Comparison of ENCODE assay signal across 8 cellular contexts in genomic region chr16:80231888-80232287, GRCh38.
A peak's percentile ranks its signal among the peaks of the same experiment; 100 is the strongest.
DNase-seq lines count a peak whose midpoint lies in the region; ATAC-seq and TF ChIP-seq lines count a peak whose summit lies in the region.
"Had no signal": no experiment of that assay in that cellular context is flagged by ENCODE, and none has a peak within 500 bp of the region (broad histone marks: within the 10 kb centered on the region; RNA-seq: fewer than 3 reads in every experiment).

No MANE protein-coding gene starts in this region.

- H3K9me3 Mint-ChIP-seq in HFFc6 (peaks cover 3% of the 10 kb centered on the region), mesothelial cell of epicardium (peaks cover 21% of the 10 kb centered on the region)

- ATAC-seq in GM18870 (IDR thresholded peaks at IDR 0.05; ENCODE audit: unreplicated experiment) = peak; percentile 58

- DNase-seq in HFFc6 (peak; percentile 89), SW480 (ENCODE audit: low spot score) (peak; percentile 87), skeletal muscle cell (ENCODE audit: low read depth) (peak; percentile 55), mesothelial cell of epicardium (ENCODE audit: low spot score in 2 of 2, unreplicated experiment in 2 of 2) (no peak), SHP77 treated with DMSO at 0.1 percent for 48 hours (lab: John Stamatoyannopoulos, UW) (no peak), NCI-H69 (lab: John Stamatoyannopoulos, UW) (no peak)
- DNase-seq: upper lobe of left lung had no signal

- TF ChIP-seq CTCF in HFFc6 (IDR thresholded peaks at IDR 0.05) = no peak
- TF ChIP-seq CTCF in mesothelial cell of epicardium (IDR thresholded peaks at IDR 0.05; ENCODE audit: unreplicated experiment) = no peak

- H3K4me1 Mint-ChIP-seq in HFFc6 (ENCODE audit: low read depth) (peaks cover 34% of the 10 kb centered on the region), mesothelial cell of epicardium (no peaks in the 10 kb centered on the region)

- H3K36me3 Mint-ChIP-seq in HFFc6 (ENCODE audit: low read depth) (peaks cover 3% of the 10 kb centered on the region), mesothelial cell of epicardium (no peaks in the 10 kb centered on the region)

- H3K4me3 ChIP-seq in skeletal muscle cell (ENCODE audit: low read depth, low read length) = no peak overlapping the region
- H3K4me3 ChIP-seq: upper lobe of left lung had no signal

- peak overlapping the region; percentile 54; the same call in 1 of the 2 replicates for H3K4me3 Mint-ChIP-seq in HFFc6
- no peak overlapping the region for H3K4me3 Mint-ChIP-seq in mesothelial cell of epicardium

- peak overlapping the region; percentile 89 for H3K27ac Mint-ChIP-seq in HFFc6
- no peak overlapping the region for H3K27ac Mint-ChIP-seq in mesothelial cell of epicardium

- H3K27me3 Mint-ChIP-seq in HFFc6 (ENCODE audit: insufficient read depth) = no peaks in the 10 kb centered on the region; the same call in 1 of the 2 replicates
- H3K27me3 Mint-ChIP-seq in mesothelial cell of epicardium (ENCODE audit: low read depth) = no peaks in the 10 kb centered on the region

Comparison
In these comparisons a context has a peak if more than half of its experiments do, and no peak if none do; other contexts are left out.
1. DNase-seq: peak in HFFc6 (single experiment), SW480 (single experiment) and skeletal muscle cell (single experiment); none in mesothelial cell of epicardium (0 of 2), SHP77 treated with DMSO at 0.1 percent for 48 hours (single experiment) and NCI-H69 (single experiment).